ENCODE assay signal across 15 cellular contexts in the genomic region with DNA sequence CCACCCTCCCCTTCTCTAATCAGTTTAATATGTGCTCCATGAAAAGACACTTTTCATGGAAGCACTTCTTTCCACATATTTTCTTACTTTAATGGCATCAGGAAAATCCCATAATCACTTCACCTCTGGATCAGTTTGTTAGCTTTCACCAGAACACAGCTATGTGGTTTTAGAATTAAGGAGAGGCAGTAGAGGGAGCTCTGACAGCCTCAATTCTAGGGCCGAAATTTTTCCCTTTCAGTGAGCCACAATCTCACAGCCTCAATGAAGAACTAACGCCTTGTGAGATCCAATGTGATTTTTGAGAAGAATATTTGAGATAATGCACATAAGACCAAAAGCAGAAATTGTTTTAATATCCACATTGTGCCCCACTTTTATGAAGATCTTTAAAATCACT.
A peak's percentile ranks its signal among the peaks of the same experiment; 100 is the strongest.
DNase-seq lines count a peak whose midpoint lies in the region; ATAC-seq and TF ChIP-seq lines count a peak whose summit lies in the region.
"Had no signal": no experiment of that assay in that cellular context is flagged by ENCODE, and none has a peak within 500 bp of the region (broad histone marks: within the 10 kb centered on the region; RNA-seq: fewer than 3 reads in every experiment).

No MANE protein-coding gene starts in this region.

- ATAC-seq in gastroesophageal sphincter, result no peak
- ATAC-seq: sciatic nerve had no signal

- no peak for TF ChIP-seq EP300 in gastroesophageal sphincter (IDR thresholded peaks at IDR 0.05)

- H3K9me3 ChIP-seq in BE2C, result no peaks in the 10 kb centered on the region
- H3K9me3 ChIP-seq in gastroesophageal sphincter, result no peaks in the 10 kb centered on the region
- H3K9me3 ChIP-seq: suprapubic skin had no signal

- TF ChIP-seq CTCF in BE2C (IDR thresholded peaks at IDR 0.05; ENCODE audit: low read depth, low read length) (0 out of 2 replicates have a peak, but pooled peaks have one; percentile 4), gastroesophageal sphincter (IDR thresholded peaks at IDR 0.05) (no peak)

- no peak for DNase-seq in BE2C
- peak; percentile 12 for DNase-seq in NAMALWA (ENCODE audit: low spot score)
- DNase-seq in cerebellum (ENCODE audit: low spot score), result peak; percentile 27
- peak; percentile 21 for DNase-seq in medulla oblongata (ENCODE audit: extremely low spot score)
- DNase-seq in SIG-M5 (lab: John Stamatoyannopoulos, UW), result no peak
- DNase-seq in NCI-H2227 treated with DMSO at 0.1 percent for 48 hours (lab: John Stamatoyannopoulos, UW), result no peak
- DNase-seq: activated CD8-positive, alpha-beta memory T cell treated with anti-CD3 and anti-CD28 coated beads, Interleukin-2, amount 50 U/mL, for 4 hours; activated gamma-delta T cell; cortex of kidney; NCI-H187 treated with DMSO at 0.1 percent for 48 hours had no signal

- no peaks in the 10 kb centered on the region for H3K27me3 ChIP-seq in BE2C
- no peaks in the 10 kb centered on the region for H3K27me3 ChIP-seq in gastroesophageal sphincter
- H3K27me3 ChIP-seq: BLaER1 treated with 17β-estradiol and CSF1 and Interleukin-3, amounts not matched to agents 10 nM and 100 nM; suprapubic skin had no signal

- H3K27ac ChIP-seq in gastroesophageal sphincter, result no peak overlapping the region
- H3K27ac ChIP-seq: BLaER1 treated with 17β-estradiol and CSF1 and Interleukin-3, amounts not matched to agents 10 nM and 100 nM; RWPE1; suprapubic skin had no signal

- H3K4me3 ChIP-seq in BE2C (ENCODE audit: low read depth, low read length), result no peak overlapping the region
- no peak overlapping the region for H3K4me3 ChIP-seq in gastroesophageal sphincter
- H3K4me3 ChIP-seq: BLaER1 treated with 17β-estradiol and CSF1 and Interleukin-3, amounts not matched to agents 10 nM and 100 nM; suprapubic skin had no signal

- WGBS in gastroesophageal sphincter (ENCODE audit: low coverage in 1 of 2), 2 donors, result 52 to 68% methylated on average over 2 of the region's 2 CpGs

- no peaks in the 10 kb centered on the region for H3K36me3 ChIP-seq in BE2C
- no peaks in the 10 kb centered on the region for H3K36me3 ChIP-seq in gastroesophageal sphincter
- H3K36me3 ChIP-seq: BLaER1 treated with 17β-estradiol and CSF1 and Interleukin-3, amounts not matched to agents 10 nM and 100 nM; suprapubic skin had no signal

- no peak for TF ChIP-seq POLR2A in gastroesophageal sphincter (IDR thresholded peaks at IDR 0.05)

- no peaks in the 10 kb centered on the region for H3K4me1 ChIP-seq in BE2C
- no peaks in the 10 kb centered on the region for H3K4me1 ChIP-seq in gastroesophageal sphincter
- H3K4me1 ChIP-seq: BLaER1 treated with 17β-estradiol and CSF1 and Interleukin-3, amounts not matched to agents 10 nM and 100 nM; suprapubic skin had no signal

Comparison
In these comparisons a context has a peak if more than half of its experiments do, and no peak if none do; other contexts are left out.
1. DNase-seq: peak in NAMALWA (single experiment), cerebellum (single experiment) and medulla oblongata (single experiment); none in BE2C (single experiment), SIG-M5 (single experiment) and NCI-H2227 treated with DMSO at 0.1 percent for 48 hours (single experiment).